In the genomic region with DNA sequence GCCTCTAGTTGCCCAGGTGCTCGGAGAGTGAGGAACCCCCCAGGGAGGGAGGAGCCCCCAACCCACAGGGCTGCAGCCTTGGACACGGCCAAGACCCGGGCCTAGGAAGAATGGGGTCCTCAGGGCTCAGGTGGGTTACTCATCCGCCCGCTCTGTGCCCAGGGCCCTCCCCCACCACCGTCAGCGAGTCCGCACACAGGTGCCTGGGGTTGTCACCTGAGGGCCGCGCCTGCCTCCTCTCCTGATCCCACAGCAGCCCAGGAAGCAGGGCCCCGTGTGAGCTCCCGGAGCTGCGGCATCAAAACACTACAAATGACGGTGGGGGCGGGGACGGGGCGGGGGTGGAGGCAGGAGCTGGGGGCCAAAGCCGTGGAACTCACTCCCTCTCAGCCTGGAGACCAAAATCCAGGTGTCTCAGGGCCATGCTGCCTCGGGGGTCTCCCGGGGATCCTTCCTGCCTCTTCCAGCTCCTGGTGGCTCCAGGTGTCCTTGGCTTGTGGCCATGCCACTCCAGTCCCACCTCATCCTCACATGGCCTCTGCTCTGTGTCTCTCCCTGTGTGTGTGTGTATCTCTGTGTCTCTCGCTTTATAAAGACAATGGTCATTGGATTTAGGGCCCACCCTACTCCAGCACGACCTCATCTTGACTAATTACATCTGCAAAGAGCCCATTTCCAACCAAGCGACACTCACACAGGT, we compare ENCODE assay signal across 7 cellular contexts.
DNase-seq lines count a peak whose midpoint lies in the region; ATAC-seq and TF ChIP-seq lines count a peak whose summit lies in the region.
"Not testable (repeated sequence)": the region's sequence is repeated elsewhere in the genome, so short reads cannot be mapped to it uniquely, and the experiment has no call there.

No MANE protein-coding gene starts in this region.

- peaks cover 12% of the 10 kb centered on the region for H3K36me3 Mint-ChIP-seq in CD4-positive, CD25-positive, alpha-beta regulatory T cell
- H3K36me3 Mint-ChIP-seq in activated T-cell treated with anti-CD3 and anti-CD28 coated beads, Interleukin-2, amount 50 U/mL, for 24 hours (ENCODE audit: low read depth); nephron progenitor cell (ENCODE audit: low read depth); type B pancreatic cell: not testable (repeated sequence)

- not testable (repeated sequence) for DNase-seq in CD4-positive, CD25-positive, alpha-beta regulatory T cell; nephron progenitor cell
- peak; percentile 14 for DNase-seq in activated CD4-positive, CD25-positive, alpha-beta regulatory T cell treated with anti-CD3 and anti-CD28 coated beads, Interleukin-2, amount 50 U/mL, for 72 hours
- peak; percentile 18 for DNase-seq in activated T-cell treated with anti-CD3 and anti-CD28 coated beads, Interleukin-2, amount 50 U/mL, for 24 hours
- DNase-seq in ecto neural progenitor cell (ENCODE audit: low spot score) (peak; percentile 17), left lobe of liver (ENCODE audit: low spot score) (peak; percentile 37), type B pancreatic cell (ENCODE audit: extremely low spot score, unreplicated experiment) (peak; percentile 60)

- H3K4me1 Mint-ChIP-seq in CD4-positive, CD25-positive, alpha-beta regulatory T cell; activated T-cell treated with anti-CD3 and anti-CD28 coated beads, Interleukin-2, amount 50 U/mL, for 24 hours (ENCODE audit: low read depth); type B pancreatic cell (ENCODE audit: unreplicated experiment): not testable (repeated sequence)
- peaks cover 31% of the 10 kb centered on the region for H3K4me1 Mint-ChIP-seq in nephron progenitor cell

- not testable (repeated sequence) for H3K4me3 Mint-ChIP-seq in CD4-positive, CD25-positive, alpha-beta regulatory T cell; activated T-cell treated with anti-CD3 and anti-CD28 coated beads, Interleukin-2, amount 50 U/mL, for 24 hours; nephron progenitor cell; type B pancreatic cell

- not testable (repeated sequence) for ATAC-seq in CD4-positive, CD25-positive, alpha-beta regulatory T cell (ENCODE audit: low read depth in 2 of 2); left lobe of liver

- H3K9me3 Mint-ChIP-seq in CD4-positive, CD25-positive, alpha-beta regulatory T cell; activated T-cell treated with anti-CD3 and anti-CD28 coated beads, Interleukin-2, amount 50 U/mL, for 24 hours; nephron progenitor cell; type B pancreatic cell: not testable (repeated sequence)

- not testable (repeated sequence) for H3K4me3 ChIP-seq in CD4-positive, CD25-positive, alpha-beta regulatory T cell (ENCODE audit: low read depth, low read length)

- not testable (repeated sequence) for H3K27me3 Mint-ChIP-seq in CD4-positive, CD25-positive, alpha-beta regulatory T cell; activated T-cell treated with anti-CD3 and anti-CD28 coated beads, Interleukin-2, amount 50 U/mL, for 24 hours; type B pancreatic cell
- peaks cover 19% of the 10 kb centered on the region for H3K27me3 Mint-ChIP-seq in nephron progenitor cell (ENCODE audit: low read depth, poor library complexity)

- not testable (repeated sequence) for TF ChIP-seq CTCF in nephron progenitor cell (IDR thresholded peaks at IDR 0.05); type B pancreatic cell (conservative IDR thresholded peaks at IDR 0.05)

- not testable (repeated sequence) for H3K27me3 ChIP-seq in CD4-positive, CD25-positive, alpha-beta regulatory T cell (ENCODE audit: control insufficient read depth, insufficient read depth, low read length)

- not testable (repeated sequence) for H3K4me1 ChIP-seq in CD4-positive, CD25-positive, alpha-beta regulatory T cell (ENCODE audit: control insufficient read depth, insufficient read depth, low read length, poor library complexity, severe bottlenecking)

- not testable (repeated sequence) for H3K27ac ChIP-seq in CD4-positive, CD25-positive, alpha-beta regulatory T cell (ENCODE audit: insufficient read depth, low read length, poor library complexity, severe bottlenecking)

- not testable (repeated sequence) for H3K36me3 ChIP-seq in CD4-positive, CD25-positive, alpha-beta regulatory T cell (ENCODE audit: control insufficient read depth, insufficient read depth, low read length)

- not testable (repeated sequence) for H3K9me3 ChIP-seq in CD4-positive, CD25-positive, alpha-beta regulatory T cell (ENCODE audit: control insufficient read depth in 2 of 2, low read length in 2 of 2)

- H3K27ac Mint-ChIP-seq in CD4-positive, CD25-positive, alpha-beta regulatory T cell, result peak overlapping the region in 2 of 3 donors; percentile 36 to 74
- not testable (repeated sequence) for H3K27ac Mint-ChIP-seq in activated T-cell treated with anti-CD3 and anti-CD28 coated beads, Interleukin-2, amount 50 U/mL, for 24 hours; type B pancreatic cell
- peak overlapping the region; percentile 26 for H3K27ac Mint-ChIP-seq in nephron progenitor cell
